In genomic region chr14:64539186-64539552, GRCh38 we compare ENCODE assay signal across 6 cellular contexts. TPM values are rescaled to one million over a fixed set of nuclear protein-coding genes. Genes with fewer than 3 reads are reported as not detected.
DNase-seq lines count a peak whose midpoint lies in the region; ATAC-seq, FAIRE-seq and TF ChIP-seq lines count a peak whose summit lies in the region.

No MANE protein-coding gene starts in this region.

- no peak overlapping the region for H2AK5ac ChIP-seq in H1 (ENCODE audit: low read depth, low read length)

- 58% methylated on average over 11 of the region's 11 CpGs; no CpG with 5 or more reads in 1 of the 2 experiments for WGBS in H1 (ENCODE audit: extremely low coverage in 1 of 2, insufficient coverage in 1 of 2, insufficient read length in 1 of 2, insufficient replicate concordance in 2 of 2, low coverage in 1 of 2, low lambda C conversion rate in 2 of 2, missing lambda C conversion rate in 1 of 2), 2 experiments
- WGBS in smooth muscle cell (ENCODE audit: low lambda C conversion rate) = 29% methylated on average over 11 of the region's 11 CpGs

- no peak overlapping the region for H2BK15ac ChIP-seq in H1 (ENCODE audit: low read length)

- TF ChIP-seq RAD21 in H1 (IDR thresholded peaks at IDR 0.05 in 1 of 2, conservative IDR thresholded peaks at IDR 0.05 in 1 of 2; ENCODE audit: low read depth in 2 of 2, low read length in 2 of 2) = no peak

- H3K4me2 ChIP-seq in H1 (ENCODE audit: insufficient read depth in 1 of 2, low read depth in 2 of 2, low read length in 2 of 2) (peak overlapping the region; percentile 77 to 87), smooth muscle cell (peak overlapping the region; percentile 78)

- H3K14ac ChIP-seq in H1 (ENCODE audit: insufficient read length) = no peak overlapping the region

- H2AFZ ChIP-seq in H1 (ENCODE audit: low read length) = peak overlapping the region; percentile 37; the same call in 1 of the 2 replicates
- H2AFZ ChIP-seq in smooth muscle cell (ENCODE audit: low read depth) = peak overlapping the region; percentile 45

- peaks cover 10% of the 10 kb centered on the region for H3F3A ChIP-seq in smooth muscle cell (ENCODE audit: low read depth)

- peak overlapping the region; percentile 79; the same call in 1 of the 2 replicates for H4K8ac ChIP-seq in H1 (ENCODE audit: extremely low read depth, insufficient read depth, low read length)

- no peak for FAIRE-seq in H1 (lab: Jason Lieb, UNC)

- H3K18ac ChIP-seq in H1 (ENCODE audit: extremely low read depth, low read length) = peak overlapping the region; percentile 53; the same call in 1 of the 2 replicates

- POLR2A ChIA-PET in H1 (lab: Charles Lee; ENCODE audit: partially characterized antibody) (interaction anchor here (0.6 to 3.5 kb wide), 10 partner anchors 10 to 340 kb away, joined by 3 to 27 read pairs (median 5); partner anchors contain the start of gene ZBTB1), GM10248 (lab: Yijun Ruan, JAX) (no interaction called here)

- CTCF ChIA-PET in H1 (lab: Charles Lee; ENCODE audit: partially characterized antibody) = interaction anchor here (1.4 to 3.3 kb wide), 6 partner anchors 12 to 196 kb away, joined by 4 to 14 read pairs (median 8); no protein-coding TSS in a partner anchor
- CTCF ChIA-PET in GM10248 (lab: Yijun Ruan, JAX) = interaction anchor here (5.8 kb wide), 1 partner anchor 28 kb away, joined by 22 read pairs; no protein-coding TSS in a partner anchor

- no peaks in the 10 kb centered on the region; the same call in 1 of the 2 replicates for H3K79me1 ChIP-seq in H1 (ENCODE audit: low read depth, low read length)

- peak overlapping the region; percentile 0; the same call in 1 of the 2 replicates for H2BK12ac ChIP-seq in H1 (ENCODE audit: low read depth, low read length)

- TF ChIP-seq POLR2A in H1 (IDR thresholded peaks at IDR 0.05; ENCODE audit: control extremely low read depth in 1 of 2, low read depth in 2 of 2, low read length in 2 of 2) = 0 out of 3 replicates have a peak, but pooled peaks of 1 of the 2 experiments have one; percentile 17

- TF ChIP-seq EP300 in H1 (IDR thresholded peaks at IDR 0.05; ENCODE audit: borderline replicate concordance in 1 of 2, low read depth in 2 of 2, low read length in 2 of 2) = no peak

- no peaks in the 10 kb centered on the region for H3K9me3 ChIP-seq in MG63
- H3K9me3 ChIP-seq in H1 (ENCODE audit: insufficient read depth in 2 of 2, low read depth in 1 of 2, low read length in 1 of 2) = peaks cover 19 to 21% of the 10 kb centered on the region in 2 experiments
- H3K9me3 ChIP-seq in smooth muscle cell (replicated peaks; ENCODE audit: low read depth) = no peaks in the 10 kb centered on the region

- H4K91ac ChIP-seq in H1 (replicated peaks; ENCODE audit: insufficient read length, low read length) = no peak overlapping the region

- no peak overlapping the region for H3K23ac ChIP-seq in H1 (ENCODE audit: insufficient read length)

- peak overlapping the region; percentile 49 for H3K4me3 ChIP-seq in MG63
- H3K4me3 ChIP-seq in H1 (ENCODE audit: extremely low read depth in 1 of 4, insufficient read depth in 2 of 4, low read depth in 3 of 4, low read length in 4 of 4) = peak overlapping the region; percentile 26 to 75 (median 50); a peak in 7 of 8 replicates
- H3K4me3 ChIP-seq in smooth muscle cell = peak overlapping the region; percentile 51

- no peaks in the 10 kb centered on the region for H3K27me3 ChIP-seq in MG63
- peaks cover 0 to 3% (median 0%) of the 10 kb centered on the region in 4 experiments; a peak in 1 of 7 replicates for H3K27me3 ChIP-seq in H1 (replicated peaks in 1 of 4; ENCODE audit: control insufficient read depth in 3 of 4, extremely low read depth in 1 of 4, insufficient read depth in 3 of 4, low read length in 3 of 4)
- H3K27me3 ChIP-seq in smooth muscle cell (ENCODE audit: low read depth) = no peaks in the 10 kb centered on the region

- ATAC-seq in GM19035 (IDR thresholded peaks at IDR 0.05; ENCODE audit: unreplicated experiment) = no peak

- no peak overlapping the region for H2BK5ac ChIP-seq in H1 (ENCODE audit: low read depth, low read length)

- H4K5ac ChIP-seq in H1 (ENCODE audit: insufficient read length, low read depth, low read length) = peak overlapping the region; percentile 13

- TF ChIP-seq CTCF in H1 (IDR thresholded peaks at IDR 0.05; ENCODE audit: control extremely low read depth in 1 of 3, insufficient read depth in 1 of 3, low read depth in 1 of 3, low read length in 3 of 3) = no peak
- no peak for TF ChIP-seq CTCF in smooth muscle cell (IDR thresholded peaks at IDR 0.05; ENCODE audit: borderline replicate concordance, insufficient read depth, poor library complexity, severe bottlenecking)
- TF ChIP-seq CTCF in GM10248 (IDR thresholded peaks at IDR 0.05; ENCODE audit: control extremely low read depth, extremely low read depth, low read depth, missing control alignments) = no peak

- H3K79me2 ChIP-seq in H1 (ENCODE audit: control insufficient read depth in 1 of 2, insufficient read depth in 2 of 2, low read length in 2 of 2) (peaks cover 0 to 31% of the 10 kb centered on the region in 2 experiments; a peak in 2 of 4 replicates), smooth muscle cell (ENCODE audit: low read depth) (no peaks in the 10 kb centered on the region)

- no peak overlapping the region for H2BK120ac ChIP-seq in H1 (replicated peaks; ENCODE audit: low read depth, low read length)

- H3K27ac ChIP-seq in H1 (ENCODE audit: low read depth, low read length) (peak overlapping the region; percentile 90; the same call in 1 of the 2 replicates), smooth muscle cell (ENCODE audit: low read depth) (peak overlapping the region; percentile 79)

- H3K56ac ChIP-seq in H1 (replicated peaks; ENCODE audit: insufficient read length, low read depth, low read length) = peak overlapping the region; percentile 36

- no peak overlapping the region for H3K4ac ChIP-seq in H1 (replicated peaks; ENCODE audit: insufficient read length, low read depth, low read length)

- DNase-seq in MG63 (no peak), H1 (ENCODE audit: low read depth in 1 of 2, low spot score in 2 of 2) (no peak), smooth muscle cell (lab: John Stamatoyannopoulos, UW; ENCODE audit: unreplicated experiment) (no peak), activated gamma-delta T cell treated with Interleukin-2 at 50 U/mL for 16 hours (no peak), GM10248 (ENCODE audit: extremely low spot score) (no peak)

- H2BK20ac ChIP-seq in H1 (ENCODE audit: low read length) = no peak overlapping the region

- no peaks in the 10 kb centered on the region for H3K36me3 ChIP-seq in MG63
- peaks cover 0 to 8% (median 0%) of the 10 kb centered on the region in 4 experiments; a peak in 1 of 8 replicates for H3K36me3 ChIP-seq in H1 (ENCODE audit: control insufficient read depth in 2 of 4, insufficient read depth in 4 of 4, low read length in 3 of 4)
- no peaks in the 10 kb centered on the region for H3K36me3 ChIP-seq in smooth muscle cell (ENCODE audit: low read depth)

- peak overlapping the region; percentile 66 to 72 (median 70) for H3K9ac ChIP-seq in H1 (replicated peaks in 1 of 4; ENCODE audit: extremely low read depth in 1 of 4, low read depth in 3 of 4, low read length in 3 of 4)
- H3K9ac ChIP-seq in smooth muscle cell (ENCODE audit: low read depth) = peak overlapping the region; percentile 74

- peaks cover 7% of the 10 kb centered on the region for H3K23me2 ChIP-seq in H1 (ENCODE audit: low read depth, low read length)

- H3K4me1 ChIP-seq in H1 (replicated peaks in 1 of 4; ENCODE audit: control insufficient read depth in 3 of 4, insufficient read depth in 4 of 4, low read length in 3 of 4) (peaks cover 0 to 17% (median under 1%) of the 10 kb centered on the region in 4 experiments; a peak in 4 of 7 replicates), smooth muscle cell (ENCODE audit: low read depth) (peaks cover 15% of the 10 kb centered on the region)

- H4K20me1 ChIP-seq in H1 (replicated peaks in 1 of 2; ENCODE audit: control insufficient read depth in 1 of 2, insufficient read depth in 2 of 2, low read length in 2 of 2) (peaks cover 0 to 2% of the 10 kb centered on the region in 2 experiments), smooth muscle cell (ENCODE audit: low read depth) (no peaks in the 10 kb centered on the region)

RNA-seq across cellular contexts. Expression of gene HSPA2, which starts 1.4 kb away (rescaled TPM):
- 5.2 and 7.1 TPM in 2 replicates for total RNA-seq in MG63 (2014; rRNA removed; shearing (Covaris generic); ENCODE audit: low replicate concordance)
- total RNA-seq in H1 (2021; fragmentation: NEBNext Ultra II Directional; extraction: Animal tissue kit (Norgen Biotek cat#: 25700)) = 82.9 and 91.1 TPM in 2 replicates
- polyA plus RNA-seq in H1 (2011; rRNA removed) (30.5 and 42.0 TPM in 2 replicates), smooth muscle cell (5.2 and 6.6 TPM in 2 replicates)
- polyA plus RNA-seq in H1 (2011; cell fraction: cytosol; rRNA removed) = 38.2 TPM
- polyA plus RNA-seq in H1 (2011; cell fraction: nucleus; rRNA removed) = 42.5 TPM
- polyA plus RNA-seq in H1 (2012, experiment 1 of 2) = 28.9 to 58.1 TPM (median 40.4 TPM) in 4 replicates
- 18.1 TPM for polyA plus RNA-seq in H1 (2012, experiment 2 of 2)
- polyA plus RNA-seq in H1 (2013, experiment 1 of 2) = 21.2 TPM
- polyA plus RNA-seq in H1 (2013, experiment 2 of 2) = 19.8 TPM
- 33.1 and 37.7 TPM in 2 replicates for polyA minus RNA-seq in H1 (2011; rRNA and poly(A)+ RNA removed)
- 69.5 TPM for polyA minus RNA-seq in H1 (2011; cell fraction: cytosol; rRNA and poly(A)+ RNA removed)
- polyA minus RNA-seq in H1 (2011; cell fraction: nucleus; rRNA and poly(A)+ RNA removed) = 35.2 TPM
- 3.4 and 6.6 TPM in 2 replicates for total RNA-seq in smooth muscle cell

RNA-seq across cellular contexts. Expression of gene PPP1R36, which starts 10.6 kb away (rescaled TPM):
- not detected in 2 replicates for total RNA-seq in MG63 (2014; rRNA removed; shearing (Covaris generic); ENCODE audit: low replicate concordance)
- 0.61 and 0.93 TPM in 2 replicates for total RNA-seq in H1 (2021; fragmentation: NEBNext Ultra II Directional; extraction: Animal tissue kit (Norgen Biotek cat#: 25700))
- polyA plus RNA-seq in H1 (2011; rRNA removed) (0.25 and 0.39 TPM in 2 replicates), smooth muscle cell (2.2 and 3.0 TPM in 2 replicates)
- 1.0 TPM for polyA plus RNA-seq in H1 (2011; cell fraction: cytosol; rRNA removed)
- polyA plus RNA-seq in H1 (2011; cell fraction: nucleus; rRNA removed) = 0.53 TPM
- polyA plus RNA-seq in H1 (2012, experiment 1 of 2) = 0.57 to 0.86 TPM (median 0.72 TPM) in 4 replicates
- not detected for polyA plus RNA-seq in H1 (2012, experiment 2 of 2)
- 0.43 TPM for polyA plus RNA-seq in H1 (2013, experiment 1 of 2)
- polyA plus RNA-seq in H1 (2013, experiment 2 of 2) = 0.37 TPM
- 0.32 and 0.46 TPM in 2 replicates for polyA minus RNA-seq in H1 (2011; rRNA and poly(A)+ RNA removed)
- not detected for polyA minus RNA-seq in H1 (2011; cell fraction: cytosol; rRNA and poly(A)+ RNA removed)
- polyA minus RNA-seq in H1 (2011; cell fraction: nucleus; rRNA and poly(A)+ RNA removed) = not detected
- 1.9 and 2.0 TPM in 2 replicates for total RNA-seq in smooth muscle cell

RNA-seq across cellular contexts. Expression of gene ZBTB1, which starts 34.6 kb away (rescaled TPM):
- 16.8 and 28.1 TPM in 2 replicates for total RNA-seq in MG63 (2014; rRNA removed; shearing (Covaris generic); ENCODE audit: low replicate concordance)
- total RNA-seq in H1 (2021; fragmentation: NEBNext Ultra II Directional; extraction: Animal tissue kit (Norgen Biotek cat#: 25700)) = 27.5 and 27.9 TPM in 2 replicates
- polyA plus RNA-seq in H1 (2011; rRNA removed) = 11.6 and 13.6 TPM in 2 replicates
- polyA plus RNA-seq in H1 (2011; cell fraction: cytosol; rRNA removed) = 14.9 TPM
- 12.4 TPM for polyA plus RNA-seq in H1 (2011; cell fraction: nucleus; rRNA removed)
- 13.0 to 22.0 TPM (median 15.7 TPM) in 4 replicates for polyA plus RNA-seq in H1 (2012, experiment 1 of 2)
- polyA plus RNA-seq in H1 (2012, experiment 2 of 2) = 1.1 TPM
- 16.9 TPM for polyA plus RNA-seq in H1 (2013, experiment 1 of 2)
- polyA plus RNA-seq in H1 (2013, experiment 2 of 2) = 16.0 TPM
- 18.2 and 26.2 TPM in 2 replicates for polyA minus RNA-seq in H1 (2011; rRNA and poly(A)+ RNA removed)
- polyA minus RNA-seq in H1 (2011; cell fraction: cytosol; rRNA and poly(A)+ RNA removed) = 18.5 TPM
- polyA minus RNA-seq in H1 (2011; cell fraction: nucleus; rRNA and poly(A)+ RNA removed) = 37.6 TPM
- 82.9 and 106 TPM in 2 replicates for total RNA-seq in smooth muscle cell
- 39.7 and 41.3 TPM in 2 replicates for polyA plus RNA-seq in smooth muscle cell

RNA-seq across cellular contexts. Expression of gene ZBTB25, which starts 35.5 kb away (rescaled TPM):
- total RNA-seq in MG63 (2014; rRNA removed; shearing (Covaris generic); ENCODE audit: low replicate concordance) = 0.57 and 1.6 TPM in 2 replicates
- total RNA-seq in H1 (2021; fragmentation: NEBNext Ultra II Directional; extraction: Animal tissue kit (Norgen Biotek cat#: 25700)) = 11.4 and 11.5 TPM in 2 replicates
- polyA plus RNA-seq in H1 (2011; rRNA removed) (4.9 and 5.4 TPM in 2 replicates), smooth muscle cell (6.9 and 13.3 TPM in 2 replicates)
- 4.8 TPM for polyA plus RNA-seq in H1 (2011; cell fraction: cytosol; rRNA removed)
- polyA plus RNA-seq in H1 (2011; cell fraction: nucleus; rRNA removed) = 8.1 TPM
- 4.5 to 6.6 TPM (median 5.3 TPM) in 4 replicates for polyA plus RNA-seq in H1 (2012, experiment 1 of 2)
- polyA plus RNA-seq in H1 (2012, experiment 2 of 2) = 0.80 TPM
- polyA plus RNA-seq in H1 (2013, experiment 1 of 2) = 5.0 TPM
- polyA plus RNA-seq in H1 (2013, experiment 2 of 2) = 4.8 TPM
- 20.0 and 23.2 TPM in 2 replicates for polyA minus RNA-seq in H1 (2011; rRNA and poly(A)+ RNA removed)
- 8.3 TPM for polyA minus RNA-seq in H1 (2011; cell fraction: cytosol; rRNA and poly(A)+ RNA removed)
- polyA minus RNA-seq in H1 (2011; cell fraction: nucleus; rRNA and poly(A)+ RNA removed) = 19.6 TPM
- 8.9 and 12.5 TPM in 2 replicates for total RNA-seq in smooth muscle cell

Comparison
In these comparisons a context has a peak if more than half of its experiments do, and no peak if none do; other contexts are left out.
1. RNA of gene HSPA2, which starts 1.4 kb away (total RNA-seq): 82.9 to 91.1 TPM in H1; 5.2 to 7.1 TPM in MG63 and 3.4 to 6.6 TPM in smooth muscle cell; every median in the first group is over 10 times any median in the second.
2. Peak in every context shown above with its lines, with median percentiles within 50 percentile points of each other: H3K4me3 ChIP-seq.